ENCODE assay signal across 9 cellular contexts in the genomic region with DNA sequence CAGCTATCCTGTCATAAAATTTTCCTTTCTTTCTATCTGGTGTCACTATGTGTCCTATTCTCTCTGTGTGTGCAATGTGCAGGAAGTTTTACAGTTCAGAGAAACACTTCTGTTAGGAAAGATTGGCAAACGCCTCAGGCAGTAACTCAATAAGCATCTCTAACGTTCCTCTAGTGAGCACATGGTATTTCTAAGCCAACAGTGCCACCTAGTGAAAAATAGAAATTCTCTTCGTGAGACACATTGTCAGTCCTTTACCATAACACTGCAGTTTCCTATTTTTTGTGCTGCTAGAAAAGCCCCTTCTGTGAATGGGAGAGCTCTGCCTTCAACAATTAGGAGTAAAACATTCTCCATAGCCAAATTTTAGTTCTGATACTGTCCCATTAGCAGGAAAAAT. TPM values are rescaled to one million over a fixed set of nuclear protein-coding genes. Genes with fewer than 3 reads are reported as not detected.
A peak's percentile ranks its signal among the peaks of the same experiment; 100 is the strongest.
DNase-seq lines count a peak whose midpoint lies in the region; ATAC-seq and TF ChIP-seq lines count a peak whose summit lies in the region.
"Had no signal": no experiment of that assay in that cellular context is flagged by ENCODE, and none has a peak within 500 bp of the region (broad histone marks: within the 10 kb centered on the region; RNA-seq: fewer than 3 reads in every experiment).

No MANE protein-coding gene starts in this region.

- CTCF ChIA-PET in CD4-positive, alpha-beta memory T cell (lab: Charles Lee; ENCODE audit: partially characterized antibody), result no interaction called here

- H3K4me1 ChIP-seq in CD4-positive, alpha-beta memory T cell (ENCODE audit: insufficient read depth, low read length), result no peaks in the 10 kb centered on the region

- no peaks in the 10 kb centered on the region for H3K4me1 Mint-ChIP-seq in CD4-positive, alpha-beta memory T cell
- H3K4me1 Mint-ChIP-seq: naive thymus-derived CD8-positive, alpha-beta T cell had no signal

- H3K9me3 Mint-ChIP-seq in CD4-positive, alpha-beta memory T cell, result peaks cover 0 to 28% (median 19%) of the 10 kb centered on the region in 8 donors

- H3K27me3 ChIP-seq in CD4-positive, alpha-beta memory T cell (ENCODE audit: insufficient read depth, low read length), result no peaks in the 10 kb centered on the region
- H3K27me3 ChIP-seq in WERI-Rb-1 (ENCODE audit: insufficient read depth, low read depth, severe bottlenecking), result peaks cover 16% of the 10 kb centered on the region

- peak; percentile 39; the same call in 1 of the 2 replicates for TF ChIP-seq CTCF in WERI-Rb-1 (IDR thresholded peaks at IDR 0.05; ENCODE audit: low read depth, low read length)

- POLR2A ChIA-PET in CD4-positive, alpha-beta memory T cell (lab: Charles Lee; ENCODE audit: partially characterized antibody), result no interaction called here

- no peak overlapping the region for H3K4me3 ChIP-seq in CD4-positive, alpha-beta memory T cell (ENCODE audit: low read length in 2 of 2)
- H3K4me3 ChIP-seq in WERI-Rb-1 (ENCODE audit: low read depth, low read length), result no peak overlapping the region

- H3K36me3 ChIP-seq in CD4-positive, alpha-beta memory T cell (ENCODE audit: insufficient read depth, low read length), result no peaks in the 10 kb centered on the region
- no peaks in the 10 kb centered on the region for H3K36me3 ChIP-seq in WERI-Rb-1

- no peak for ATAC-seq in HG02852 (IDR thresholded peaks at IDR 0.05; ENCODE audit: unreplicated experiment)
- ATAC-seq in HG03571 (IDR thresholded peaks at IDR 0.05; ENCODE audit: unreplicated experiment), result no peak
- ATAC-seq: naive thymus-derived CD8-positive, alpha-beta T cell had no signal

- H3K36me3 Mint-ChIP-seq in CD4-positive, alpha-beta memory T cell, result no peaks in the 10 kb centered on the region

- no peak overlapping the region for H3K27ac Mint-ChIP-seq in CD4-positive, alpha-beta memory T cell
- H3K27ac Mint-ChIP-seq: naive thymus-derived CD8-positive, alpha-beta T cell had no signal

- no peak overlapping the region for H3K4me3 Mint-ChIP-seq in CD4-positive, alpha-beta memory T cell
- H3K4me3 Mint-ChIP-seq: naive thymus-derived CD8-positive, alpha-beta T cell had no signal

- no peak for TF ChIP-seq EP300 in Ishikawa (IDR thresholded peaks at IDR 0.05; ENCODE audit: borderline replicate concordance)

- H3K27me3 Mint-ChIP-seq in CD4-positive, alpha-beta memory T cell, result no peaks in the 10 kb centered on the region
- H3K27me3 Mint-ChIP-seq: naive thymus-derived CD8-positive, alpha-beta T cell had no signal

- intact Hi-C loops in CD4-positive, alpha-beta memory T cell (cut with micrococcal nuclease), result no loop called here

- DNase-seq in CD4-positive, alpha-beta memory T cell, result peak in 3 of 5 donors; percentile 2 to 9 (median 2)
- no peak for DNase-seq in WERI-Rb-1
- peak; percentile 0 for DNase-seq in kidney glomerular epithelial cell (lab: John Stamatoyannopoulos, UW)
- DNase-seq in stimulated activated CD4-positive, alpha-beta T cell treated with anti-CD3 and anti-CD28 coated beads, Interleukin-12 subunit alpha, Interleukin-12 subunit beta, amount 100 ng/mL, for 4 hours, result no peak
- DNase-seq in NCI-H1930 (lab: John Stamatoyannopoulos, UW), result no peak
- DNase-seq: naive thymus-derived CD8-positive, alpha-beta T cell had no signal

- no peak overlapping the region for H3K27ac ChIP-seq in CD4-positive, alpha-beta memory T cell (ENCODE audit: low read depth, low read length)
- no peak overlapping the region for H3K27ac ChIP-seq in WERI-Rb-1

- peak; percentile 43; the same call in 1 of the 2 replicates for TF ChIP-seq RAD21 in Ishikawa (IDR thresholded peaks at IDR 0.05; ENCODE audit: low read depth)

- H3K9me3 ChIP-seq in CD4-positive, alpha-beta memory T cell (ENCODE audit: control insufficient read depth in 1 of 2, low read length in 2 of 2), result peaks cover 0 to 4% of the 10 kb centered on the region in 2 donors
- H3K9me3 ChIP-seq in WERI-Rb-1 (ENCODE audit: severe bottlenecking), result no peaks in the 10 kb centered on the region

TF ChIP-seq in Ishikawa, 13 proteins besides CTCF, POLR2A, EP300 and RAD21:
- no peak for TF ChIP-seq FOXM1 (IDR thresholded peaks at IDR 0.05; ENCODE audit: borderline replicate concordance, low read depth)
- TF ChIP-seq YY1 (IDR thresholded peaks at IDR 0.05; ENCODE audit: low read depth), result no peak
- no peak for TF ChIP-seq ZBTB7A (IDR thresholded peaks at IDR 0.05; ENCODE audit: low read depth)
- TF ChIP-seq, protein P1, sequence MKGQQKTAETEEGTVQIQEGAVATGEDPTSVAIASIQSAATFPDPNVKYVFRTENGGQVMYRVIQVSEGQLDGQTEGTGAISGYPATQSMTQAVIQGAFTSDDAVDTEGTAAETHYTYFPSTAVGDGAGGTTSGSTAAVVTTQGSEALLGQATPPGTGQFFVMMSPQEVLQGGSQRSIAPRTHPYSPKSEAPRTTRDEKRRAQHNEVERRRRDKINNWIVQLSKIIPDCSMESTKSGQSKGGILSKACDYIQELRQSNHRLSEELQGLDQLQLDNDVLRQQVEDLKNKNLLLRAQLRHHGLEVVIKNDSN (IDR thresholded peaks at IDR 0.05), result no peak
- no peak for TF ChIP-seq TCF12 (IDR thresholded peaks at IDR 0.05; ENCODE audit: low read depth)
- no peak for TF ChIP-seq EGR1 (IDR thresholded peaks at IDR 0.05)
- TF ChIP-seq, protein P2, sequence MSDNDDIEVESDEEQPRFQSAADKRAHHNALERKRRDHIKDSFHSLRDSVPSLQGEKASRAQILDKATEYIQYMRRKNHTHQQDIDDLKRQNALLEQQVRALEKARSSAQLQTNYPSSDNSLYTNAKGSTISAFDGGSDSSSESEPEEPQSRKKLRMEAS (IDR thresholded peaks at IDR 0.05), result no peak
- no peak for TF ChIP-seq TEAD4 (IDR thresholded peaks at IDR 0.05)
- no peak for TF ChIP-seq NFIC (IDR thresholded peaks at IDR 0.05)
- TF ChIP-seq, protein P3, sequence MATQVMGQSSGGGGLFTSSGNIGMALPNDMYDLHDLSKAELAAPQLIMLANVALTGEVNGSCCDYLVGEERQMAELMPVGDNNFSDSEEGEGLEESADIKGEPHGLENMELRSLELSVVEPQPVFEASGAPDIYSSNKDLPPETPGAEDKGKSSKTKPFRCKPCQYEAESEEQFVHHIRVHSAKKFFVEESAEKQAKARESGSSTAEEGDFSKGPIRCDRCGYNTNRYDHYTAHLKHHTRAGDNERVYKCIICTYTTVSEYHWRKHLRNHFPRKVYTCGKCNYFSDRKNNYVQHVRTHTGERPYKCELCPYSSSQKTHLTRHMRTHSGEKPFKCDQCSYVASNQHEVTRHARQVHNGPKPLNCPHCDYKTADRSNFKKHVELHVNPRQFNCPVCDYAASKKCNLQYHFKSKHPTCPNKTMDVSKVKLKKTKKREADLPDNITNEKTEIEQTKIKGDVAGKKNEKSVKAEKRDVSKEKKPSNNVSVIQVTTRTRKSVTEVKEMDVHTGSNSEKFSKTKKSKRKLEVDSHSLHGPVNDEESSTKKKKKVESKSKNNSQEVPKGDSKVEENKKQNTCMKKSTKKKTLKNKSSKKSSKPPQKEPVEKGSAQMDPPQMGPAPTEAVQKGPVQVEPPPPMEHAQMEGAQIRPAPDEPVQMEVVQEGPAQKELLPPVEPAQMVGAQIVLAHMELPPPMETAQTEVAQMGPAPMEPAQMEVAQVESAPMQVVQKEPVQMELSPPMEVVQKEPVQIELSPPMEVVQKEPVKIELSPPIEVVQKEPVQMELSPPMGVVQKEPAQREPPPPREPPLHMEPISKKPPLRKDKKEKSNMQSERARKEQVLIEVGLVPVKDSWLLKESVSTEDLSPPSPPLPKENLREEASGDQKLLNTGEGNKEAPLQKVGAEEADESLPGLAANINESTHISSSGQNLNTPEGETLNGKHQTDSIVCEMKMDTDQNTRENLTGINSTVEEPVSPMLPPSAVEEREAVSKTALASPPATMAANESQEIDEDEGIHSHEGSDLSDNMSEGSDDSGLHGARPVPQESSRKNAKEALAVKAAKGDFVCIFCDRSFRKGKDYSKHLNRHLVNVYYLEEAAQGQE (IDR thresholded peaks at IDR 0.05; ENCODE audit: low read depth), result no peak
- TF ChIP-seq CREB1 (IDR thresholded peaks at IDR 0.05; ENCODE audit: low read depth), result no peak
- TF ChIP-seq TAF1 (IDR thresholded peaks at IDR 0.05; ENCODE audit: low read depth), result no peak
- TF ChIP-seq CEBPB (IDR thresholded peaks at IDR 0.05), result no peak

RNA-seq across cellular contexts. Expression of a gene that starts 50.7 kb away (rescaled TPM):
- total RNA-seq in CD4-positive, alpha-beta memory T cell, result not detected
- not detected for polyA plus RNA-seq in CD4-positive, alpha-beta memory T cell
- total RNA-seq: naive thymus-derived CD8-positive, alpha-beta T cell had no signal
- polyA plus RNA-seq: naive thymus-derived CD8-positive, alpha-beta T cell had no signal

Comparison
In these comparisons a context has a peak if more than half of its experiments do, and no peak if none do; other contexts are left out.
1. DNase-seq: peak in CD4-positive, alpha-beta memory T cell (3 of 5) and kidney glomerular epithelial cell (single experiment); none in WERI-Rb-1 (single experiment), stimulated activated CD4-positive, alpha-beta T cell treated with anti-CD3 and anti-CD28 coated beads, Interleukin-12 subunit alpha, Interleukin-12 subunit beta, amount 100 ng/mL, for 4 hours (single experiment) and NCI-H1930 (0 of 2).